ENCODE assay signal across 1 cellular context in the genomic region with DNA sequence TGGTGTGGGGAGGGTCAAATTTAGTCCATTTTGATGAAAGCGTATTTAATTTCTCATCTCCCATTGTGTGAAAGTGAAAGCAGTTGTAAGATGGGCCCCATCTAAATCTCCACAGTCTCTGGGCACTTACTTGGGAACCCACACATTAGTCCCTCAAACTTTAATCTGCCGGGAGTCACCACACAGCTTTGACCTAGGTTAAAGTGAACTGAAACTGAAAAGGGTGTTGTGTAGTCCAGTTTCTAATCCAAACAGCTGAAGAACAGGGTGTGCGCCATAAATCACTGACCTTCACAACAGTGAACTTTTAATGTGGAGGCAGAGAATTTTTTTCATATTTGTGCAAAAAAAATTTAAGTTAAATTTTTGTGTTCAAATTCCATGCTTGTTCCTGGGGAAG.
A peak's percentile ranks its signal among the peaks of the same experiment; 100 is the strongest.
TF ChIP-seq lines count a peak whose summit lies in the region.

No MANE protein-coding gene starts in this region.

TF ChIP-seq in GM12878, 131 proteins besides CTCF, POLR2A, EP300 and RAD21:
- no peak for TF ChIP-seq FOXK2 (IDR thresholded peaks at IDR 0.05)
- no peak for TF ChIP-seq RAD51 (IDR thresholded peaks at IDR 0.05)
- TF ChIP-seq SPI1 (IDR thresholded peaks at IDR 0.05; ENCODE audit: borderline replicate concordance, insufficient read depth, low read depth, low read length) = peak; percentile 10; the same call in 1 of the 2 replicates
